In genomic region chr19:40403262-40403984, GRCh38 we compare ENCODE assay signal across 1 cellular context.
A peak's percentile ranks its signal among the peaks of the same experiment; 100 is the strongest.
TF ChIP-seq lines count a peak whose summit lies in the region.

No MANE protein-coding gene starts in this region.

TF ChIP-seq in HepG2, 621 proteins besides CTCF, POLR2A, EP300 and RAD21 (continued from another document):
- TF ChIP-seq, protein P1, sequence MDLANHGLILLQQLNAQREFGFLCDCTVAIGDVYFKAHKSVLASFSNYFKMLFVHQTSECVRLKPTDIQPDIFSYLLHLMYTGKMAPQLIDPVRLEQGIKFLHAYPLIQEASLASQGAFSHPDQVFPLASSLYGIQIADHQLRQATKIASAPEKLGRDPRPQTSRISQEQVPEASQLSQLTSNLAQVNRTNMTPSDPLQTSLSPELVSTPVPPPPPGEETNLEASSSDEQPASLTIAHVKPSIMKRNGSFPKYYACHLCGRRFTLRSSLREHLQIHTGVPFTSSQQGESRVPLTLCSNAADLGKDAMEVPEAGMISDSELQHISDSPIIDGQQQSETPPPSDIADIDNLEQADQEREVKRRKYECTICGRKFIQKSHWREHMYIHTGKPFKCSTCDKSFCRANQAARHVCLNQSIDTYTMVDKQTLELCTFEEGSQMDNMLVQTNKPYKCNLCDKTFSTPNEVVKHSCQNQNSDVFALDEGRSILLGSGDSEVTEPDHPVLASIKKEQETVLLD (CRISPR knock-in tag; IDR thresholded peaks at IDR 0.05; ENCODE audit: low read depth): no peak
- TF ChIP-seq JUNB (CRISPR knock-in tag; IDR thresholded peaks at IDR 0.05; ENCODE audit: borderline replicate concordance) (no peak), ARID5B (CRISPR knock-in tag; IDR thresholded peaks at IDR 0.05) (no peak), SIX4 (CRISPR knock-in tag; IDR thresholded peaks at IDR 0.05) (no peak), ZBTB38 (CRISPR knock-in tag; IDR thresholded peaks at IDR 0.05) (no peak), ZNF451 (CRISPR knock-in tag; IDR thresholded peaks at IDR 0.05) (no peak), ZSCAN31 (CRISPR knock-in tag; IDR thresholded peaks at IDR 0.05; ENCODE audit: low read depth) (no peak), E2F2 (CRISPR knock-in tag; IDR thresholded peaks at IDR 0.05; ENCODE audit: borderline replicate concordance) (no peak), ISX (CRISPR knock-in tag; conservative IDR thresholded peaks at IDR 0.05) (no peak), ZNF10 (CRISPR knock-in tag; IDR thresholded peaks at IDR 0.05; ENCODE audit: borderline replicate concordance, low read depth) (no peak), ZNF296 (CRISPR knock-in tag; conservative IDR thresholded peaks at IDR 0.05) (no peak), NRL (CRISPR knock-in tag; IDR thresholded peaks at IDR 0.05; ENCODE audit: borderline replicate concordance) (no peak), PCBP1 (IDR thresholded peaks at IDR 0.05; ENCODE audit: borderline replicate concordance, low read depth, low read length) (0 out of 2 replicates have a peak, but pooled peaks have one; percentile 46), ZNF235 (CRISPR knock-in tag; IDR thresholded peaks at IDR 0.05; ENCODE audit: borderline replicate concordance) (no peak), EZH2 (conservative IDR thresholded peaks at IDR 0.05; ENCODE audit: low read depth, low read length) (no peak), SP5 (CRISPR knock-in tag; IDR thresholded peaks at IDR 0.05; ENCODE audit: borderline replicate concordance, low read depth) (no peak; the same call in 1 of the 2 replicates), HES4 (CRISPR knock-in tag; IDR thresholded peaks at IDR 0.05; ENCODE audit: borderline replicate concordance) (no peak), ZNF75D (CRISPR knock-in tag; IDR thresholded peaks at IDR 0.05; ENCODE audit: borderline replicate concordance) (no peak), ATF4 (CRISPR knock-in tag; IDR thresholded peaks at IDR 0.05) (no peak), ADNP (CRISPR knock-in tag; IDR thresholded peaks at IDR 0.05) (peak; percentile 92), NONO (IDR thresholded peaks at IDR 0.05) (no peak), NONO (CRISPR knock-in tag; conservative IDR thresholded peaks at IDR 0.05) (no peak), ZNF562 (CRISPR knock-in tag; IDR thresholded peaks at IDR 0.05; ENCODE audit: borderline replicate concordance) (no peak)
- TF ChIP-seq, protein P2, sequence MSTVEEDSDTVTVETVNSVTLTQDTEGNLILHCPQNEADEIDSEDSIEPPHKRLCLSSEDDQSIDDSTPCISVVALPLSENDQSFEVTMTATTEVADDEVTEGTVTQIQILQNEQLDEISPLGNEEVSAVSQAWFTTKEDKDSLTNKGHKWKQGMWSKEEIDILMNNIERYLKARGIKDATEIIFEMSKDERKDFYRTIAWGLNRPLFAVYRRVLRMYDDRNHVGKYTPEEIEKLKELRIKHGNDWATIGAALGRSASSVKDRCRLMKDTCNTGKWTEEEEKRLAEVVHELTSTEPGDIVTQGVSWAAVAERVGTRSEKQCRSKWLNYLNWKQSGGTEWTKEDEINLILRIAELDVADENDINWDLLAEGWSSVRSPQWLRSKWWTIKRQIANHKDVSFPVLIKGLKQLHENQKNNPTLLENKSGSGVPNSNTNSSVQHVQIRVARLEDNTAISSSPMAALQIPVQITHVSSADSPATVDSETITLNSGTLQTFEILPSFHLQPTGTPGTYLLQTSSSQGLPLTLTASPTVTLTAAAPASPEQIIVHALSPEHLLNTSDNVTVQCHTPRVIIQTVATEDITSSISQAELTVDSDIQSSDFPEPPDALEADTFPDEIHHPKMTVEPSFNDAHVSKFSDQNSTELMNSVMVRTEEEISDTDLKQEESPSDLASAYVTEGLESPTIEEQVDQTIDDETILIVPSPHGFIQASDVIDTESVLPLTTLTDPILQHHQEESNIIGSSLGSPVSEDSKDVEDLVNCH (CRISPR knock-in tag; IDR thresholded peaks at IDR 0.05): no peak
- TF ChIP-seq, protein P3, sequence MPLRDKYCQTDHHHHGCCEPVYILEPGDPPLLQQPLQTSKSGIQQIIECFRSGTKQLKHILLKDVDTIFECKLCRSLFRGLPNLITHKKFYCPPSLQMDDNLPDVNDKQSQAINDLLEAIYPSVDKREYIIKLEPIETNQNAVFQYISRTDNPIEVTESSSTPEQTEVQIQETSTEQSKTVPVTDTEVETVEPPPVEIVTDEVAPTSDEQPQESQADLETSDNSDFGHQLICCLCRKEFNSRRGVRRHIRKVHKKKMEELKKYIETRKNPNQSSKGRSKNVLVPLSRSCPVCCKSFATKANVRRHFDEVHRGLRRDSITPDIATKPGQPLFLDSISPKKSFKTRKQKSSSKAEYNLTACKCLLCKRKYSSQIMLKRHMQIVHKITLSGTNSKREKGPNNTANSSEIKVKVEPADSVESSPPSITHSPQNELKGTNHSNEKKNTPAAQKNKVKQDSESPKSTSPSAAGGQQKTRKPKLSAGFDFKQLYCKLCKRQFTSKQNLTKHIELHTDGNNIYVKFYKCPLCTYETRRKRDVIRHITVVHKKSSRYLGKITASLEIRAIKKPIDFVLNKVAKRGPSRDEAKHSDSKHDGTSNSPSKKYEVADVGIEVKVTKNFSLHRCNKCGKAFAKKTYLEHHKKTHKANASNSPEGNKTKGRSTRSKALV (CRISPR knock-in tag; IDR thresholded peaks at IDR 0.05): no peak
- TF ChIP-seq, protein P4, sequence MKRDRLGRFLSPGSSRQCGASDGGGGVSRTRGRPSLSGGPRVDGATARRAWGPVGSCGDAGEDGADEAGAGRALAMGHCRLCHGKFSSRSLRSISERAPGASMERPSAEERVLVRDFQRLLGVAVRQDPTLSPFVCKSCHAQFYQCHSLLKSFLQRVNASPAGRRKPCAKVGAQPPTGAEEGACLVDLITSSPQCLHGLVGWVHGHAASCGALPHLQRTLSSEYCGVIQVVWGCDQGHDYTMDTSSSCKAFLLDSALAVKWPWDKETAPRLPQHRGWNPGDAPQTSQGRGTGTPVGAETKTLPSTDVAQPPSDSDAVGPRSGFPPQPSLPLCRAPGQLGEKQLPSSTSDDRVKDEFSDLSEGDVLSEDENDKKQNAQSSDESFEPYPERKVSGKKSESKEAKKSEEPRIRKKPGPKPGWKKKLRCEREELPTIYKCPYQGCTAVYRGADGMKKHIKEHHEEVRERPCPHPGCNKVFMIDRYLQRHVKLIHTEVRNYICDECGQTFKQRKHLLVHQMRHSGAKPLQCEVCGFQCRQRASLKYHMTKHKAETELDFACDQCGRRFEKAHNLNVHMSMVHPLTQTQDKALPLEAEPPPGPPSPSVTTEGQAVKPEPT (CRISPR knock-in tag; IDR thresholded peaks at IDR 0.05; ENCODE audit: low read depth): peak; percentile 32; the same call in 1 of the 2 replicates
TF ChIP-seq in HepG2: peak in this region for 44.
